ENCODE assay signal across 9 cellular contexts in the genomic region with DNA sequence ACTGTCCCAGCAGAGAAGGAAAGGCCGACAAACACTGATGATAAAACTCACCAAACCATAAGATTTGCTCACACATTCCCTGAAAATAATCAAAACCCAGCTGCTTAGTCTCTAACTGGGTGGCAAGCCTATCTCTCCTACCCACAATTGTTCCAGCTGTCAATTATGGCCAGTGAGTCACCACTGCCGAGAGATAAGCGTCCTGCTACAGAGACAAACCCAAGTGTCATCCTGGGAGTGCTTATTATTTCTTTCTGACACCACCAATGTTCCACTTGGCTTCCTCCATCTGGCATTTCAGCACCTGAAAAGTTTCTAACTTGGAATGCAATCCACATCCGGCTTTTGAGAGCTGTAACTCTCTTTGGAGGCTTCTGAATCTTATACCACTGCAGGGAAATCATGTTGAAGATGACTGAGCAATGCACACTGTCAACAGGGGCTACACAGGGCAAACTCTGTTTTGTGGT. TPM values are rescaled to one million over a fixed set of nuclear protein-coding genes. Genes with fewer than 3 reads are reported as not detected.
DNase-seq lines count a peak whose midpoint lies in the region; ATAC-seq lines count a peak whose summit lies in the region.
"Had no signal": no experiment of that assay in that cellular context is flagged by ENCODE, and none has a peak within 500 bp of the region (broad histone marks: within the 10 kb centered on the region; RNA-seq: fewer than 3 reads in every experiment).

No MANE protein-coding gene starts in this region.

- DNase-seq in stimulated activated naive CD8-positive, alpha-beta T cell treated with anti-CD3 and anti-CD28 coated beads, Interleukin-15, Interleukin-2, amounts not matched to agents 100 U/mL and 50 U/mL, for 24 hours: peak; percentile 28
- DNase-seq in stimulated activated naive CD8-positive, alpha-beta T cell treated with anti-CD3 and anti-CD28 coated beads, Interleukin-15, amount 100 ng/mL, for 72 hours: no peak
- DNase-seq in SK-N-DZ (ENCODE audit: low spot score) (peak; percentile 16), left cardiac atrium (peak; percentile 36), NCI-H1048 (lab: John Stamatoyannopoulos, UW) (no peak), NCI-H1092 (lab: John Stamatoyannopoulos, UW) (no peak)

- peak; percentile 90 for ATAC-seq in stimulated activated naive CD8-positive, alpha-beta T cell treated with anti-CD3 and anti-CD28 coated beads, Interleukin-15, Interleukin-2, amounts not matched to agents 100 U/mL and 50 U/mL, for 24 hours
- ATAC-seq in stimulated activated naive CD8-positive, alpha-beta T cell treated with anti-CD3 and anti-CD28 coated beads, Interleukin-15, amount 100 ng/mL, for 72 hours: no peak
- peak; percentile 92 to 99 for ATAC-seq in left cardiac atrium
- ATAC-seq in GM18909 (IDR thresholded peaks at IDR 0.05; ENCODE audit: poor library complexity, unreplicated experiment): no peak
- ATAC-seq in GM21529 (IDR thresholded peaks at IDR 0.05; ENCODE audit: unreplicated experiment): no peak
- ATAC-seq: HCT116 had no signal

- intact Hi-C loops in left cardiac atrium (cut with DNase I): no loop called here

- no peak overlapping the region for H3K4me3 Mint-ChIP-seq in stimulated activated naive CD8-positive, alpha-beta T cell treated with anti-CD3 and anti-CD28 coated beads, Interleukin-15, amount 100 ng/mL, for 72 hours

- no peak overlapping the region for H3K27ac Mint-ChIP-seq in stimulated activated naive CD8-positive, alpha-beta T cell treated with anti-CD3 and anti-CD28 coated beads, Interleukin-15, amount 100 ng/mL, for 72 hours

- no peaks in the 10 kb centered on the region for H3K9me3 Mint-ChIP-seq in stimulated activated naive CD8-positive, alpha-beta T cell treated with anti-CD3 and anti-CD28 coated beads, Interleukin-15, amount 100 ng/mL, for 72 hours

- peaks cover 5% of the 10 kb centered on the region for H3K4me1 Mint-ChIP-seq in stimulated activated naive CD8-positive, alpha-beta T cell treated with anti-CD3 and anti-CD28 coated beads, Interleukin-15, amount 100 ng/mL, for 72 hours

- H3K27me3 Mint-ChIP-seq in stimulated activated naive CD8-positive, alpha-beta T cell treated with anti-CD3 and anti-CD28 coated beads, Interleukin-15, amount 100 ng/mL, for 72 hours: no peaks in the 10 kb centered on the region

RNA-seq across cellular contexts. Expression of a gene that starts 51.5 kb away (rescaled TPM):
- 0.15 and 0.54 TPM in 2 replicates for polyA plus RNA-seq in SK-N-DZ (2014; cell fraction: cytosol; rRNA removed)
- 0.70 and 1.7 TPM in 2 replicates for polyA plus RNA-seq in SK-N-DZ (2014; cell fraction: nucleus; rRNA removed)
- 1 to 10 TPM; 2.5 to 4.3 TPM for total RNA-seq in left cardiac atrium

Comparison
In these comparisons a context has a peak if more than half of its experiments do, and no peak if none do; other contexts are left out.
1. ATAC-seq: peak in stimulated activated naive CD8-positive, alpha-beta T cell treated with anti-CD3 and anti-CD28 coated beads, Interleukin-15, Interleukin-2, amounts not matched to agents 100 U/mL and 50 U/mL, for 24 hours (single experiment) and left cardiac atrium (2 of 2); none in stimulated activated naive CD8-positive, alpha-beta T cell treated with anti-CD3 and anti-CD28 coated beads, Interleukin-15, amount 100 ng/mL, for 72 hours (single experiment), GM18909 (single experiment) and GM21529 (single experiment).
2. DNase-seq: peak in stimulated activated naive CD8-positive, alpha-beta T cell treated with anti-CD3 and anti-CD28 coated beads, Interleukin-15, Interleukin-2, amounts not matched to agents 100 U/mL and 50 U/mL, for 24 hours (single experiment), SK-N-DZ (single experiment) and left cardiac atrium (single experiment); none in stimulated activated naive CD8-positive, alpha-beta T cell treated with anti-CD3 and anti-CD28 coated beads, Interleukin-15, amount 100 ng/mL, for 72 hours (0 of 2), NCI-H1048 (single experiment) and NCI-H1092 (single experiment).